8 cellular contexts compared by ENCODE assay signal in genomic region chr2:11153996-11154340, GRCh38. TPM values are rescaled to one million over a fixed set of nuclear protein-coding genes. Genes with fewer than 3 reads are reported as not detected.
DNase-seq lines count a peak whose midpoint lies in the region; ATAC-seq and TF ChIP-seq lines count a peak whose summit lies in the region.
"Not testable (repeated sequence)": the region's sequence is repeated elsewhere in the genome, so short reads cannot be mapped to it uniquely, and the experiment has no call there.

No MANE protein-coding gene starts in this region.

- H3K4me2 ChIP-seq in H9 (ENCODE audit: insufficient read depth, insufficient read length, low read length) (peak overlapping the region; percentile 59), SK-N-SH (peak overlapping the region; percentile 92; the same call in 1 of the 2 replicates), hepatocyte (peak overlapping the region; percentile 86)

- not testable (repeated sequence) for H3K4ac ChIP-seq in H9 (ENCODE audit: low read depth, low read length)

- TF ChIP-seq CTCF in H9 (conservative IDR thresholded peaks at IDR 0.05); SK-N-SH (IDR thresholded peaks at IDR 0.05); MCF 10A (IDR thresholded peaks at IDR 0.05; ENCODE audit: unreplicated experiment); hepatocyte (IDR thresholded peaks at IDR 0.05; ENCODE audit: poor library complexity); nephron (IDR thresholded peaks at IDR 0.05; ENCODE audit: unreplicated experiment in 3 of 3): not testable (repeated sequence)

- intact Hi-C loops in MCF 10A (cut with micrococcal nuclease): not testable (repeated sequence)

- not testable (repeated sequence) for H3K27ac Mint-ChIP-seq in H9; activated T-cell treated with anti-CD3 and anti-CD28 coated beads, Interleukin-2, amount 50 U/mL, for 72 hours; MCF 10A (ENCODE audit: low read depth, unreplicated experiment); stimulated activated naive CD8-positive, alpha-beta T cell treated with anti-CD3 and anti-CD28 coated beads, Interleukin-15, amount 100 ng/mL, for 72 hours
- H3K27ac Mint-ChIP-seq in nephron: peak overlapping the region; percentile 71 to 85 (median 83)

- not testable (repeated sequence) for H3K56ac ChIP-seq in H9 (ENCODE audit: insufficient read length, low read depth, low read length)

- peaks cover 11% of the 10 kb centered on the region for H3F3A ChIP-seq in SK-N-SH (replicated peaks; ENCODE audit: insufficient read depth)

- H3K9me3 Mint-ChIP-seq in H9; activated T-cell treated with anti-CD3 and anti-CD28 coated beads, Interleukin-2, amount 50 U/mL, for 72 hours; MCF 10A (ENCODE audit: unreplicated experiment); nephron; stimulated activated naive CD8-positive, alpha-beta T cell treated with anti-CD3 and anti-CD28 coated beads, Interleukin-15, amount 100 ng/mL, for 72 hours: not testable (repeated sequence)

- WGBS in H9 (ENCODE audit: extremely low coverage, insufficient read length, low lambda C conversion rate): no CpG with 5 or more reads among the region's 16 CpGs
- WGBS in SK-N-SH (ENCODE audit: low lambda C conversion rate): 98% methylated on average over 16 of the region's 16 CpGs
- WGBS in hepatocyte (ENCODE audit: low lambda C conversion rate, missing lambda C conversion rate): 93% methylated on average over 16 of the region's 16 CpGs

- not testable (repeated sequence) for H3K18ac ChIP-seq in H9 (ENCODE audit: insufficient read length, low read depth, low read length)

- H3K36me3 Mint-ChIP-seq in H9 (ENCODE audit: insufficient read depth in 1 of 3, low read depth in 3 of 3); activated T-cell treated with anti-CD3 and anti-CD28 coated beads, Interleukin-2, amount 50 U/mL, for 72 hours (ENCODE audit: insufficient read depth in 2 of 2); MCF 10A (ENCODE audit: insufficient read depth, unreplicated experiment); nephron (ENCODE audit: low read depth): not testable (repeated sequence)

- H2BK20ac ChIP-seq in H9 (ENCODE audit: low read depth, low read length, poor library complexity, severe bottlenecking): not testable (repeated sequence)

- H3T11ph ChIP-seq in H9 (ENCODE audit: low read length): not testable (repeated sequence)

- H3K4me1 Mint-ChIP-seq in H9: peaks cover 8 to 12% of the 10 kb centered on the region in 2 experiments
- peaks cover 19% of the 10 kb centered on the region for H3K4me1 Mint-ChIP-seq in activated T-cell treated with anti-CD3 and anti-CD28 coated beads, Interleukin-2, amount 50 U/mL, for 72 hours (ENCODE audit: low read depth)
- not testable (repeated sequence) for H3K4me1 Mint-ChIP-seq in MCF 10A (ENCODE audit: insufficient read depth, unreplicated experiment); nephron
- H3K4me1 Mint-ChIP-seq in stimulated activated naive CD8-positive, alpha-beta T cell treated with anti-CD3 and anti-CD28 coated beads, Interleukin-15, amount 100 ng/mL, for 72 hours: peaks cover 30% of the 10 kb centered on the region

- not testable (repeated sequence) for H3K4me3 ChIP-seq in ACC112 (ENCODE audit: low read depth, low read length); SK-N-SH (ENCODE audit: low read depth in 2 of 2, low read length in 1 of 2); hepatocyte

- H2AFZ ChIP-seq in ACC112 (ENCODE audit: low read length, unreplicated experiment) (peak overlapping the region; percentile 100), SK-N-SH (ENCODE audit: low read depth) (peak overlapping the region; percentile 100; the same call in 1 of the 2 replicates)
- H2AFZ ChIP-seq in H9 (ENCODE audit: low read length); hepatocyte: not testable (repeated sequence)

- TF ChIP-seq RAD21 in SK-N-SH (IDR thresholded peaks at IDR 0.05; ENCODE audit: low read length): not testable (repeated sequence)

- CTCF ChIA-PET in SK-N-SH (lab: Yijun Ruan, JAX) (interaction anchor here (0.8 to 2.8 kb wide), 4 partner anchors 9 to 258 kb away, joined by 3 to 32 read pairs (median 4); a partner anchor contains a TSS), MCF 10A (lab: Yijun Ruan, JAX) (interaction anchor here (0.5 kb wide), 1 partner anchor 431 kb away, joined by 4 read pairs; no protein-coding TSS in a partner anchor)

- H2BK15ac ChIP-seq in H9 (ENCODE audit: low read depth, low read length): not testable (repeated sequence)

- H4K8ac ChIP-seq in H9 (replicated peaks; ENCODE audit: insufficient read length, low read depth, low read length): not testable (repeated sequence)

- H3K9me2 ChIP-seq in SK-N-SH; hepatocyte (replicated peaks; ENCODE audit: insufficient read depth): not testable (repeated sequence)

- H4K5ac ChIP-seq in H9 (ENCODE audit: insufficient read length, low read depth, low read length): not testable (repeated sequence)

- not testable (repeated sequence) for H3K23ac ChIP-seq in H9 (ENCODE audit: insufficient read length, low read depth, low read length)

- DNase-seq in H9; SK-N-SH; activated T-cell treated with anti-CD3 and anti-CD28 coated beads, Interleukin-2, amount 50 U/mL, for 72 hours; MCF 10A (ENCODE audit: unreplicated experiment); hepatocyte (ENCODE audit: low spot score); stimulated activated naive CD8-positive, alpha-beta T cell treated with anti-CD3 and anti-CD28 coated beads, Interleukin-15, amount 100 ng/mL, for 72 hours: not testable (repeated sequence)

- peaks cover 40% of the 10 kb centered on the region for H3K27me3 Mint-ChIP-seq in H9 (ENCODE audit: low read depth)
- H3K27me3 Mint-ChIP-seq in activated T-cell treated with anti-CD3 and anti-CD28 coated beads, Interleukin-2, amount 50 U/mL, for 72 hours (ENCODE audit: low read depth); MCF 10A (ENCODE audit: insufficient read depth, unreplicated experiment); stimulated activated naive CD8-positive, alpha-beta T cell treated with anti-CD3 and anti-CD28 coated beads, Interleukin-15, amount 100 ng/mL, for 72 hours: not testable (repeated sequence)
- peaks cover 32% of the 10 kb centered on the region for H3K27me3 Mint-ChIP-seq in nephron (ENCODE audit: low read depth)

- not testable (repeated sequence) for H3K23me2 ChIP-seq in H9 (ENCODE audit: insufficient read length, low read depth, low read length, poor library complexity, severe bottlenecking)

- not testable (repeated sequence) for H3K79me2 ChIP-seq in ACC112 (ENCODE audit: control insufficient read depth, insufficient read depth, low read length, unreplicated experiment); H9 (ENCODE audit: insufficient read depth, low read length); hepatocyte
- peaks cover 14% of the 10 kb centered on the region; the same call in 1 of the 2 replicates for H3K79me2 ChIP-seq in SK-N-SH (ENCODE audit: insufficient read depth)

- H3K4me1 ChIP-seq in ACC112 (ENCODE audit: control insufficient read depth, insufficient read depth, low read length, unreplicated experiment) (peaks cover 10% of the 10 kb centered on the region), SK-N-SH (ENCODE audit: control insufficient read depth in 1 of 2, insufficient read depth in 2 of 2, low read depth in 1 of 2, low read length in 1 of 2) (peaks cover 0 to 19% of the 10 kb centered on the region in 2 experiments; a peak in 1 of 4 replicates), hepatocyte (ENCODE audit: insufficient read depth) (peaks cover 12% of the 10 kb centered on the region)
- not testable (repeated sequence) for H3K4me1 ChIP-seq in H9 (ENCODE audit: insufficient read depth, low read length)

- BruUV-seq in MCF 10A (replicated peaks; lab: Mats Ljungman, UMichigan): not testable (repeated sequence)

- not testable (repeated sequence) for H2BK120ac ChIP-seq in H9 (ENCODE audit: low read depth, low read length, poor library complexity, severe bottlenecking)

- not testable (repeated sequence) for H2AK5ac ChIP-seq in H9 (ENCODE audit: insufficient read length, low read length)

- not testable (repeated sequence) for H4K20me1 ChIP-seq in H9 (ENCODE audit: control insufficient read depth, insufficient read depth, insufficient read length); SK-N-SH (ENCODE audit: insufficient read depth); hepatocyte (ENCODE audit: insufficient read depth, poor library complexity, severe bottlenecking)

- not testable (repeated sequence) for H3K27me3 ChIP-seq in ACC112 (ENCODE audit: insufficient read depth, low read length); H9 (ENCODE audit: insufficient read depth, low read length); SK-N-SH (ENCODE audit: insufficient read depth); hepatocyte

- H3K27ac ChIP-seq in ACC112 (ENCODE audit: low read depth, low read length); H9 (ENCODE audit: insufficient read length, low read depth, low read length); SK-N-SH (ENCODE audit: low read depth in 2 of 2, low read length in 1 of 2): not testable (repeated sequence)
- H3K27ac ChIP-seq in hepatocyte: peak overlapping the region; percentile 96

- not testable (repeated sequence) for H2BK5ac ChIP-seq in H9 (ENCODE audit: insufficient read length, low read length)

- not testable (repeated sequence) for H4K91ac ChIP-seq in H9 (ENCODE audit: insufficient read length, low read depth, low read length)

- not testable (repeated sequence) for H3K9ac ChIP-seq in H9 (ENCODE audit: extremely low read depth, insufficient read length, low read length); SK-N-SH

- not testable (repeated sequence) for ATAC-seq in activated T-cell treated with anti-CD3 and anti-CD28 coated beads, Interleukin-2, amount 50 U/mL, for 72 hours (replicated peaks in 1 of 2); stimulated activated naive CD8-positive, alpha-beta T cell treated with anti-CD3 and anti-CD28 coated beads, Interleukin-15, amount 100 ng/mL, for 72 hours

- H3K79me1 ChIP-seq in H9 (ENCODE audit: insufficient read depth, low read depth, low read length, poor library complexity, severe bottlenecking): not testable (repeated sequence)

- POLR2A ChIA-PET in SK-N-SH (lab: Yijun Ruan, JAX): interaction anchor here (0.7 kb wide), 1 partner anchor 22 kb away, joined by 3 read pairs; no protein-coding TSS in a partner anchor
- POLR2A ChIA-PET in MCF 10A (lab: Yijun Ruan, JAX): interaction anchor here (1.1 to 2.4 kb wide), 2 partner anchors 22 to 38 kb away, joined by 4 to 11 read pairs; a partner anchor contains a TSS

- not testable (repeated sequence) for H3K9me3 ChIP-seq in H9 (ENCODE audit: control insufficient read depth, low read depth, low read length); SK-N-SH; hepatocyte (ENCODE audit: low read depth)

- H2BK12ac ChIP-seq in H9 (ENCODE audit: insufficient read length, low read depth, low read length): not testable (repeated sequence)

- H3K14ac ChIP-seq in H9 (ENCODE audit: insufficient read depth, low read length): not testable (repeated sequence)

- H3K4me3 Mint-ChIP-seq in H9 (peak overlapping the region; percentile 62 to 78; a peak in 3 of 5 replicates), MCF 10A (ENCODE audit: unreplicated experiment) (peak overlapping the region; percentile 67), nephron (peak overlapping the region; percentile 80 to 84 (median 84))
- H3K4me3 Mint-ChIP-seq in activated T-cell treated with anti-CD3 and anti-CD28 coated beads, Interleukin-2, amount 50 U/mL, for 72 hours: peak overlapping the region; percentile 79 to 88
- H3K4me3 Mint-ChIP-seq in stimulated activated naive CD8-positive, alpha-beta T cell treated with anti-CD3 and anti-CD28 coated beads, Interleukin-15, amount 100 ng/mL, for 72 hours: peak overlapping the region; percentile 88

- TF ChIP-seq EP300 in SK-N-SH (IDR thresholded peaks at IDR 0.05; ENCODE audit: borderline replicate concordance in 1 of 2, low read depth in 1 of 2, low read length in 1 of 2): not testable (repeated sequence)

- not testable (repeated sequence) for H3K36me3 ChIP-seq in ACC112 (ENCODE audit: insufficient read depth, low read length); SK-N-SH (replicated peaks in 1 of 2; ENCODE audit: control insufficient read depth in 1 of 2, insufficient read depth in 2 of 2, low read length in 1 of 2); hepatocyte (replicated peaks; ENCODE audit: insufficient read depth, low read depth)

RNA-seq across cellular contexts. Expression of gene SLC66A3, which starts 1.3 kb away (rescaled TPM):
- total RNA-seq in H9 (2021): 13.3 and 14.5 TPM in 2 replicates
- polyA plus RNA-seq in SK-N-SH (2012; rRNA removed): 49.0 and 53.9 TPM in 2 replicates
- 43.8 and 49.4 TPM in 2 replicates for polyA plus RNA-seq in SK-N-SH (2012; cell fraction: cytosol; rRNA removed)
- polyA plus RNA-seq in SK-N-SH (2012; cell fraction: nucleus; rRNA removed): 40.4 and 57.5 TPM in 2 replicates
- 10 to 100 TPM; 14.9 to 17.3 TPM for total RNA-seq in activated T-cell treated with anti-CD3 and anti-CD28 coated beads, Interleukin-2, amount 50 U/mL, for 72 hours
- total RNA-seq in MCF 10A (2022): 3.7 and 5.0 TPM in 2 replicates
- 22.8 and 26.8 TPM in 2 replicates for total RNA-seq in hepatocyte
- 24.3 and 24.6 TPM in 2 replicates for polyA plus RNA-seq in hepatocyte
